ENCODE assay signal across 1 cellular context in the genomic region with DNA sequence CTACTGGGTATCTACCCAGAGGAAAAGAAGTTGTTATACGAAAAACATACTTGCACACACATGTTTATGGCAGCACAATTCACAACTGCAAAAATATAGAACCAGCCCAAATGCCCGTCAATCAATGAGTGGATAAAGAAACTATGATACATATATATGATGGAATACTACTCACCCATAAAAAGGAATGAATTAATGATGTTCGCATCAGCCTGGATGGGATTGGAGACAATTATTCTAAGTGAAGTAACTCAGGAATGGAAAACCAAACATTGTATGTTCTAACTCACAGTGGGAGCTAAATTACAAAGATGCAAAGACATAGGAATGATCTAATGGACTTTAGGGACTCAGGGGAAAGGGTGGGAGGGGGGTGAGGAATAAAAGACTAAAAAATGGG. TPM values are rescaled to one million over a fixed set of nuclear protein-coding genes. Genes with fewer than 3 reads are reported as not detected.
"Had no signal": no experiment of that assay in that cellular context is flagged by ENCODE, and none has a peak within 500 bp of the region (broad histone marks: within the 10 kb centered on the region; RNA-seq: fewer than 3 reads in every experiment).

No MANE protein-coding gene starts in this region.

RNA-seq across cellular contexts. Expression of gene TNFSF13B, which starts 1.7 kb away (rescaled TPM):
- total RNA-seq: vagina had no signal
